Comparison of ENCODE assay signal across 18 cellular contexts in the genomic region with DNA sequence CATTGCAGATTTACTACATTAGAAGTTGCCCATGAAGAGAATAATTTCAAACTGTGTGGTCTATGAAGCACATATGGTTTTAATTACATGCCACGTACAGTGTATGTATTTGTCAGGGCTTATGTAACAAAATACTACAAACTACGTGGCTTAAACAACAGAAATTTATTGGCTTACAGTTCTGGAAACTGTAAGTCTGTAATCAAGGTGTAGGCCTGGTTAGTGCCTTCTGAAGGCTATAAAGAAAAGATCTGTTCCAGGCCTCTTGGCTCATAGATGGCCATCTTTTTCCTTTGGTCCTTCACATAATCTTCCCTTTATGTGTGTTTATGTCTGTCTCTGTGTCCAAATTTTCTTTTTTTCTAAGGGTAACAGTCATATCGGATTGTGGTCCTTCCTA.
DNase-seq lines count a peak whose midpoint lies in the region; FAIRE-seq and TF ChIP-seq lines count a peak whose summit lies in the region.
"Had no signal": no experiment of that assay in that cellular context is flagged by ENCODE, and none has a peak within 500 bp of the region (broad histone marks: within the 10 kb centered on the region; RNA-seq: fewer than 3 reads in every experiment).

No MANE protein-coding gene starts in this region.

- H2AFZ ChIP-seq in H1 (ENCODE audit: low read length) (no peak overlapping the region), smooth muscle cell (ENCODE audit: low read depth) (peak overlapping the region; percentile 77)
- H2AFZ ChIP-seq: GM23338 had no signal

- no peaks in the 10 kb centered on the region for H3K4me1 ChIP-seq in H1 (replicated peaks in 1 of 4; ENCODE audit: control insufficient read depth in 3 of 4, insufficient read depth in 4 of 4, low read length in 3 of 4)
- H3K4me1 ChIP-seq in smooth muscle cell (ENCODE audit: low read depth) = no peaks in the 10 kb centered on the region

- peak; percentile 14 for DNase-seq in SK-N-MC (ENCODE audit: low read depth, low spot score)
- DNase-seq in H1 (ENCODE audit: low read depth in 1 of 2, low spot score in 2 of 2) = no peak
- no peak for DNase-seq in smooth muscle cell (lab: John Stamatoyannopoulos, UW; ENCODE audit: unreplicated experiment)
- no peak for DNase-seq in stimulated activated naive CD4-positive, alpha-beta T cell treated with Interleukin-2 at 50 U/mL for 16 hours (lab: John Stamatoyannopoulos, UW)
- DNase-seq in SKM-1 treated with dmso at 0.1 percent for 144 hours (lab: John Stamatoyannopoulos, UW; ENCODE audit: unreplicated experiment) = no peak
- DNase-seq in NCI-H510A treated with DMSO at 0.1 percent for 48 hours (lab: John Stamatoyannopoulos, UW) = no peak
- DNase-seq: C1 segment of cervical spinal cord; Calu3; CD4-positive, alpha-beta memory T cell; COR-L47; DMS153; DND-41; H7; HCEC 1CT had no signal

- no peak for TF ChIP-seq POLR2A in H1 (IDR thresholded peaks at IDR 0.05; ENCODE audit: control extremely low read depth in 1 of 2, low read depth in 2 of 2, low read length in 2 of 2)

- H4K20me1 ChIP-seq in H1 (replicated peaks in 1 of 2; ENCODE audit: control insufficient read depth in 1 of 2, insufficient read depth in 2 of 2, low read length in 2 of 2) (no peaks in the 10 kb centered on the region), smooth muscle cell (ENCODE audit: low read depth) (no peaks in the 10 kb centered on the region)

- H3K56ac ChIP-seq in H1 (replicated peaks; ENCODE audit: insufficient read length, low read depth, low read length) = no peak overlapping the region

- WGBS in H1 (ENCODE audit: extremely low coverage in 1 of 2, insufficient coverage in 1 of 2, insufficient read length in 1 of 2, insufficient replicate concordance in 2 of 2, low coverage in 1 of 2, low lambda C conversion rate in 2 of 2, missing lambda C conversion rate in 1 of 2), 2 experiments = 61% methylated on average over 3 of the region's 3 CpGs; no CpG with 5 or more reads in 1 of the 2 experiments
- WGBS in smooth muscle cell (ENCODE audit: low lambda C conversion rate) = 14% methylated on average over 3 of the region's 3 CpGs

- CTCF ChIA-PET in H1 (lab: Charles Lee; ENCODE audit: partially characterized antibody) = no interaction called here

- no peak overlapping the region for H3K18ac ChIP-seq in H1 (ENCODE audit: extremely low read depth, low read length)

- H2BK12ac ChIP-seq in H1 (ENCODE audit: low read depth, low read length) = no peak overlapping the region

- no peak overlapping the region for H3K23ac ChIP-seq in H1 (ENCODE audit: insufficient read length)

- no peak overlapping the region for H3K4ac ChIP-seq in H1 (replicated peaks; ENCODE audit: insufficient read length, low read depth, low read length)

- H4K8ac ChIP-seq in H1 (ENCODE audit: extremely low read depth, insufficient read depth, low read length) = no peak overlapping the region

- H3K79me1 ChIP-seq in H1 (ENCODE audit: low read depth, low read length) = no peaks in the 10 kb centered on the region

- H3K9ac ChIP-seq in SK-N-MC (ENCODE audit: insufficient read length) (no peak overlapping the region), H1 (replicated peaks in 1 of 4; ENCODE audit: extremely low read depth in 1 of 4, low read depth in 3 of 4, low read length in 3 of 4) (no peak overlapping the region), smooth muscle cell (ENCODE audit: low read depth) (no peak overlapping the region)

- H3K27me3 ChIP-seq in H1 (replicated peaks in 1 of 4; ENCODE audit: control insufficient read depth in 3 of 4, extremely low read depth in 1 of 4, insufficient read depth in 3 of 4, low read length in 3 of 4) (no peaks in the 10 kb centered on the region), smooth muscle cell (ENCODE audit: low read depth) (no peaks in the 10 kb centered on the region)

- H2BK20ac ChIP-seq in H1 (ENCODE audit: low read length) = no peak overlapping the region

- H3K4me3 ChIP-seq in SK-N-MC = no peak overlapping the region
- H3K4me3 ChIP-seq in H1 (ENCODE audit: extremely low read depth in 1 of 4, insufficient read depth in 2 of 4, low read depth in 3 of 4, low read length in 4 of 4) = no peak overlapping the region
- no peak overlapping the region for H3K4me3 ChIP-seq in smooth muscle cell
- H3K4me3 ChIP-seq: GM23338 had no signal

- no peak overlapping the region for H4K5ac ChIP-seq in H1 (ENCODE audit: insufficient read length, low read depth, low read length)

- no peak for TF ChIP-seq RAD21 in H1 (IDR thresholded peaks at IDR 0.05 in 1 of 2, conservative IDR thresholded peaks at IDR 0.05 in 1 of 2; ENCODE audit: low read depth in 2 of 2, low read length in 2 of 2)

- no peak overlapping the region for H3K4me2 ChIP-seq in H1 (ENCODE audit: insufficient read depth in 1 of 2, low read depth in 2 of 2, low read length in 2 of 2)
- H3K4me2 ChIP-seq in smooth muscle cell = no peak overlapping the region
- H3K4me2 ChIP-seq: GM23338 had no signal

- TF ChIP-seq CTCF in H1 (IDR thresholded peaks at IDR 0.05; ENCODE audit: control extremely low read depth in 1 of 3, insufficient read depth in 1 of 3, low read depth in 1 of 3, low read length in 3 of 3) (no peak), smooth muscle cell (IDR thresholded peaks at IDR 0.05; ENCODE audit: borderline replicate concordance, insufficient read depth, poor library complexity, severe bottlenecking) (no peak)

- no peaks in the 10 kb centered on the region for H3F3A ChIP-seq in smooth muscle cell (ENCODE audit: low read depth)

- H2BK5ac ChIP-seq in H1 (ENCODE audit: low read depth, low read length) = no peak overlapping the region

- no peaks in the 10 kb centered on the region for H3K79me2 ChIP-seq in H1 (ENCODE audit: control insufficient read depth in 1 of 2, insufficient read depth in 2 of 2, low read length in 2 of 2)
- H3K79me2 ChIP-seq in smooth muscle cell (ENCODE audit: low read depth) = no peaks in the 10 kb centered on the region

- H2AK5ac ChIP-seq in H1 (ENCODE audit: low read depth, low read length) = no peak overlapping the region

- no peaks in the 10 kb centered on the region for H3K9me3 ChIP-seq in SK-N-MC (ENCODE audit: low read depth, low read length)
- H3K9me3 ChIP-seq in H1 (ENCODE audit: insufficient read depth in 2 of 2, low read depth in 1 of 2, low read length in 1 of 2) = no peaks in the 10 kb centered on the region
- H3K9me3 ChIP-seq in smooth muscle cell (replicated peaks; ENCODE audit: low read depth) = no peaks in the 10 kb centered on the region

- H4K91ac ChIP-seq in H1 (replicated peaks; ENCODE audit: insufficient read length, low read length) = no peak overlapping the region

- TF ChIP-seq EP300 in H1 (IDR thresholded peaks at IDR 0.05; ENCODE audit: borderline replicate concordance in 1 of 2, low read depth in 2 of 2, low read length in 2 of 2) = no peak

- H3K14ac ChIP-seq in H1 (ENCODE audit: insufficient read length) = no peak overlapping the region

- POLR2A ChIA-PET in H1 (lab: Charles Lee; ENCODE audit: partially characterized antibody) = no interaction called here

- H3K36me3 ChIP-seq in SK-N-MC (ENCODE audit: insufficient read depth, low read length) (no peaks in the 10 kb centered on the region), H1 (ENCODE audit: control insufficient read depth in 2 of 4, insufficient read depth in 4 of 4, low read length in 3 of 4) (no peaks in the 10 kb centered on the region), smooth muscle cell (ENCODE audit: low read depth) (no peaks in the 10 kb centered on the region)

- no peak overlapping the region for H2BK120ac ChIP-seq in H1 (replicated peaks; ENCODE audit: low read depth, low read length)

- H3K27ac ChIP-seq in SK-N-MC (no peak overlapping the region), H1 (ENCODE audit: low read depth, low read length) (no peak overlapping the region), smooth muscle cell (ENCODE audit: low read depth) (no peak overlapping the region)

- no peak overlapping the region for H2BK15ac ChIP-seq in H1 (ENCODE audit: low read length)

- H3K23me2 ChIP-seq in H1 (ENCODE audit: low read depth, low read length) = no peaks in the 10 kb centered on the region

- peak; percentile 7 for FAIRE-seq in H1 (lab: Jason Lieb, UNC)
- FAIRE-seq: G401.6, GM12892, GM19239 had no signal

TF ChIP-seq in H1, 55 proteins besides CTCF, POLR2A, EP300 and RAD21:
- TF ChIP-seq CHD2 (IDR thresholded peaks at IDR 0.05; ENCODE audit: low read length) (no peak), CREB1 (IDR thresholded peaks at IDR 0.05) (no peak), RFX5 (IDR thresholded peaks at IDR 0.05; ENCODE audit: borderline replicate concordance, low read depth, low read length) (no peak), ASH2L (IDR thresholded peaks at IDR 0.05; ENCODE audit: low read length) (no peak), JUND (IDR thresholded peaks at IDR 0.05; ENCODE audit: low read length) (no peak)
